Comparison of ENCODE assay signal across 11 cellular contexts in the genomic region with DNA sequence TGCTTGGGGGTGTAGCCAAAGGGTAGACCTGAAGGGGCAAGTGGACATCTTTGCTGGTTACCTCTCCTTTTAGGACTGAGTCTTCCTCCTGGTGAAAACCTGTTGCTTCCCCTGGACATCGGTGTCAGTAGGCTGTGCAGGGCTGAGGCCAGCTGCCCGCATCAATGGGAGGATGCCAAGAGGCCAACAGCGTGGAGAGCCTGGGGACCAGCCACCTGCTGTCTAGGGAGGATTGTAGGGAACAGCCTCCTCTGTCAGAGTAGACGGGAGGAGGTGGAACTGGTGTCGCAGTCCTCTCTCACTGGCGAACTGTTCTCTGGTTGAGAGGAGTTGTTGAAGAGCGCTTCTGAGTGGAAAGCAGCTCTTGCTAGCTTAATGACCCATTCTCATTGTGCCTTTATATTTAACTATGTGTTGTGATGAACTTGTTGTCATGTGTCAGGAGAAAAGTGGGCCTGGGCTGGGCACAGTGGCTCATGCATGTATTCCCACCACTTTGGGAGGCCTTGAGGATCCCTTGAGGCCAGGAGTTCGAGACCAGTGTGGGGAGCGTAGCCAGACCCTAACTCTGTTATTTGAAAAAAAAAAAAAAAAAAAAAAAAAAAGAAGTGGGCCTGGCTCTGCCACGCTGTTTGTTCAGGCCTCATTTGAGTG. TPM values are rescaled to one million over a fixed set of nuclear protein-coding genes. Genes with fewer than 3 reads are reported as not detected.
DNase-seq lines count a peak whose midpoint lies in the region; ATAC-seq and TF ChIP-seq lines count a peak whose summit lies in the region.
"Had no signal": no experiment of that assay in that cellular context is flagged by ENCODE, and none has a peak within 500 bp of the region (broad histone marks: within the 10 kb centered on the region; RNA-seq: fewer than 3 reads in every experiment).

No MANE protein-coding gene starts in this region.

- peaks cover 22% of the 10 kb centered on the region for H3K79me2 ChIP-seq in OCI-LY7 (ENCODE audit: insufficient read depth, low read depth, low read length)
- peaks cover 38% of the 10 kb centered on the region for H3K79me2 ChIP-seq in fibroblast of lung (ENCODE audit: control insufficient read depth, insufficient read depth, low read length)

- TF ChIP-seq POLR2A in prostate gland (IDR thresholded peaks at IDR 0.05): no peak

- H3K4me1 ChIP-seq in OCI-LY7 (ENCODE audit: insufficient read depth, low read length, poor library complexity, severe bottlenecking) (peaks cover 20% of the 10 kb centered on the region), fibroblast of lung (ENCODE audit: control insufficient read depth, extremely low read depth, insufficient read depth, low read length) (peaks cover 5% of the 10 kb centered on the region), prostate gland (replicated peaks) (peaks cover 14% of the 10 kb centered on the region)

- DNase-seq in OCI-LY7 (ENCODE audit: low spot score) (no peak), fibroblast of lung (ENCODE audit: low read depth in 2 of 2) (no peak), prostate gland (ENCODE audit: low spot score) (no peak), GM20000 (ENCODE audit: low spot score) (no peak), HuH-7.5 (ENCODE audit: low spot score) (no peak)
- DNase-seq in stimulated activated CD4-positive, alpha-beta T cell treated with anti-CD3 and anti-CD28 coated beads, Interleukin-4, amount 100 ng/mL, for 24 hours: no peak
- DNase-seq: activated CD4-positive, alpha-beta T cell treated with anti-CD3 and anti-CD28 coated beads for 4 hours; NCI-H226 had no signal

- no peaks in the 10 kb centered on the region for H3K9me3 ChIP-seq in OCI-LY7 (ENCODE audit: low read length)
- H3K9me3 ChIP-seq in fibroblast of lung (ENCODE audit: control insufficient read depth, insufficient read depth, low read depth, low read length): no peaks in the 10 kb centered on the region
- H3K9me3 ChIP-seq in prostate gland: no peaks in the 10 kb centered on the region
- H3K9me3 ChIP-seq: pancreas had no signal

- no peak for TF ChIP-seq CTCF in OCI-LY7 (conservative IDR thresholded peaks at IDR 0.05; ENCODE audit: low read length)
- TF ChIP-seq CTCF in fibroblast of lung (conservative IDR thresholded peaks at IDR 0.05 in 1 of 2, IDR thresholded peaks at IDR 0.05 in 1 of 2; ENCODE audit: low read depth in 1 of 2, low read length in 2 of 2): no peak
- TF ChIP-seq CTCF in prostate gland (IDR thresholded peaks at IDR 0.05): no peak
- no peak for TF ChIP-seq CTCF in GM20000 (IDR thresholded peaks at IDR 0.05; ENCODE audit: extremely low read depth, missing control alignments)

- 74% methylated on average over 10 of the region's 10 CpGs for WGBS in prostate gland

- H3K9me2 ChIP-seq in OCI-LY7 (ENCODE audit: insufficient read depth, low read length): no peaks in the 10 kb centered on the region

- CTCF ChIA-PET in OCI-LY7 (lab: Charles Lee; ENCODE audit: unreplicated experiment): no interaction called here

- BruUV-seq in OCI-LY7 (replicated peaks; lab: Mats Ljungman, UMichigan): no TSS peak

- H3K4me3 ChIP-seq in GM08714 (ENCODE audit: low read length) (peak overlapping the region; percentile 96; the same call in 1 of the 2 replicates), OCI-LY7 (ENCODE audit: low read depth, low read length, poor library complexity, severe bottlenecking) (peak overlapping the region; percentile 98), fibroblast of lung (replicated peaks in 1 of 4; ENCODE audit: control extremely low read depth in 1 of 4, insufficient read depth in 1 of 4, low read depth in 3 of 4, low read length in 4 of 4) (peak overlapping the region; percentile 81 to 92 (median 86)), prostate gland (peak overlapping the region in 1 of 2 donors; percentile 95)

- H4K20me1 ChIP-seq in OCI-LY7 (ENCODE audit: insufficient read depth, low read length): no peaks in the 10 kb centered on the region
- no peaks in the 10 kb centered on the region for H4K20me1 ChIP-seq in fibroblast of lung (ENCODE audit: control insufficient read depth, extremely low read depth, insufficient read depth, low read length)

- H3K36me3 ChIP-seq in OCI-LY7 (ENCODE audit: insufficient read depth, low read length) (peaks cover 18% of the 10 kb centered on the region), fibroblast of lung (ENCODE audit: control insufficient read depth, insufficient read depth, low read length) (no peaks in the 10 kb centered on the region), prostate gland (no peaks in the 10 kb centered on the region)
- H3K36me3 ChIP-seq: pancreas had no signal

- H3K27ac ChIP-seq in OCI-LY7 (ENCODE audit: low read depth, low read length, poor library complexity, severe bottlenecking) (no peak overlapping the region), fibroblast of lung (ENCODE audit: insufficient read depth, low read length) (no peak overlapping the region), prostate gland (peak overlapping the region; percentile 87 to 88)

- H2AFZ ChIP-seq in OCI-LY7 (ENCODE audit: low read length) (no peak overlapping the region), fibroblast of lung (ENCODE audit: low read length) (no peak overlapping the region)

- no peak overlapping the region for H3K9ac ChIP-seq in fibroblast of lung (ENCODE audit: insufficient read depth, low read length)

- intact Hi-C loops in OCI-LY7 (cut with micrococcal nuclease; ENCODE audit: unreplicated experiment) (no loop called here), prostate gland (cut with DNase I) (loop anchor here (2.0 to 10.0 kb wide), 3 partner anchors 79 to 111 kb away; a partner anchor contains a TSS)

- H3K27me3 ChIP-seq in fibroblast of lung (ENCODE audit: control insufficient read depth, insufficient read depth, low read length) (no peaks in the 10 kb centered on the region), prostate gland (replicated peaks; ENCODE audit: insufficient read depth) (no peaks in the 10 kb centered on the region)
- H3K27me3 ChIP-seq: pancreas had no signal

- no peak for ATAC-seq in GM21717 (IDR thresholded peaks at IDR 0.05; ENCODE audit: unreplicated experiment)
- ATAC-seq: pancreas had no signal

- POLR2A ChIA-PET in OCI-LY7 (lab: Charles Lee): interaction anchor here (0.7 to 2.1 kb wide), 5 partner anchors 44 to 85 kb away, joined by 3 to 6 read pairs (median 3); a partner anchor contains a TSS

- H3K4me2 ChIP-seq in OCI-LY7 (ENCODE audit: low read length) (peak overlapping the region; percentile 99), fibroblast of lung (ENCODE audit: extremely low read depth, insufficient read depth, low read length) (peak overlapping the region; percentile 94)

RNA-seq across cellular contexts. Expression of a gene that starts 1.8 kb away (rescaled TPM):
- total RNA-seq in OCI-LY7 (2014; rRNA removed; shearing (Covaris generic)): 1.9 and 4.9 TPM in 2 replicates
- total RNA-seq in OCI-LY7 (2022): 10.0 and 10.1 TPM in 2 replicates
- total RNA-seq in fibroblast of lung: 2.6 and 4.3 TPM in 2 replicates
- 5.6 and 8.2 TPM in 2 replicates for polyA plus RNA-seq in fibroblast of lung
- polyA plus RNA-seq in fibroblast of lung (2012): 8.9 and 11.5 TPM in 2 replicates
- 22.2 and 55.5 TPM in 2 replicates for polyA minus RNA-seq in fibroblast of lung (ENCODE audit: low replicate concordance)
- total RNA-seq in prostate gland: 10 to 100 TPM; 17.4 to 20.4 TPM

RNA-seq across cellular contexts. Expression of a gene that starts 3.1 kb away (rescaled TPM):
- total RNA-seq in OCI-LY7 (2014; rRNA removed; shearing (Covaris generic)): 51.2 and 55.5 TPM in 2 replicates
- total RNA-seq in OCI-LY7 (2022) (68.3 and 72.8 TPM in 2 replicates), fibroblast of lung (94.8 and 128 TPM in 2 replicates), prostate gland (10 to 100 TPM; 75.6 to 95.9 TPM)
- polyA plus RNA-seq in fibroblast of lung: 125 and 155 TPM in 2 replicates
- 126 and 161 TPM in 2 replicates for polyA plus RNA-seq in fibroblast of lung (2012)
- polyA minus RNA-seq in fibroblast of lung (ENCODE audit: low replicate concordance): 267 and 301 TPM in 2 replicates

RNA-seq across cellular contexts. Expression of a gene that starts 54.2 kb away (rescaled TPM):
- 0.67 and 3.3 TPM in 2 replicates for total RNA-seq in OCI-LY7 (2014; rRNA removed; shearing (Covaris generic))
- total RNA-seq in OCI-LY7 (2022): 0.50 and 0.67 TPM in 2 replicates
- under 0.01 and 0.17 TPM in 2 replicates for total RNA-seq in fibroblast of lung
- not detected in 2 replicates for polyA plus RNA-seq in fibroblast of lung
- polyA plus RNA-seq in fibroblast of lung (2012): not detected in 2 replicates
- polyA minus RNA-seq in fibroblast of lung (ENCODE audit: low replicate concordance): not detected in 2 replicates
- total RNA-seq in prostate gland: 1 to 10 TPM in 1 of 2 donors, under 1 TPM in 1; 0.85 to 3.7 TPM

Comparison
In these comparisons a context has a peak if more than half of its experiments do, and no peak if none do; other contexts are left out.
1. H3K27ac ChIP-seq: peak in prostate gland (2 of 2); none in OCI-LY7 (single experiment) and fibroblast of lung (single experiment).